11 cellular contexts compared by ENCODE assay signal in the genomic region with DNA sequence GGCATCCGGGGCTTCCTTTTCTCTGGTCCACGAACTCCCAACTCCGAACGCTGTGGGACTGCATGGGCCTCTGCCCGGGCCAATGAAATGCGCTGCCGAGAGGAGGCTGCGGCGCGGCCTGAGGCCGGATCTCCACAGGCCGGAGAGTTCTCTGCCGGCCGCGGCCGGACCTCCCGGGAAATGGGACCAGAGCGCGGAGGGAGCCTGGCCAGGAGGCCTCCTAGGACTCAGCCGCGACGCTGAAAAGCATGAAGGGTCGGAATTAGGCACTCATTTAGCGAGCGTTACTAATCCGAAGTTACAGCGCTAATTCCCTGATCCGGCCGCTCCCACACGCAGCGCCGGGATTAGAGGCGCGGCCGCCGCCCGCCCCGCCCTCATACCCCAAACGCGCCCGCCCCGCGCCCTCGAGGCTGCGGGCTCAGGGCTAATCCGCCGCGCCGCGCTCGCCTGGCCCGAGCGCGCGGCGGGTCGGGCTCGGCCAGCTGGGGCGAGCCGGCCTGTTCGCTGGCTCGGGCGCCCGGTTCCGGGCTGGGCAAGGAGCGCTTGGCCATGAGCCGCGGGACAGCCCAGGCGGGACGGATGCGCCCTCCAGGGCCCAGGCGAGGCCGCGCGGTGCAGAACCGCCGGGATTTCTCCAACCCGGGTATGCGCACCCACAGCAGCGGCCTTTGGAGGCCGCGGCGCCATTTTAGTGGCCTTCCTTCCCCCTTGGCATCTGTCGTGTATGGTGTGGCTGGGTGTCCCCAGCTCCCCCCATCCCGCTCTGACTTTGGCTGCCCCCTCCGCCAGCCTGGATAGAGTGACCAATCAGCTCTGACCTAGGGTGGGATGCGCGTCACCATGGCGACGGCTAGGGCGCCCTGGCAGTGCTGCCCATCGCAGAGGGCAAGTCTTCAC. TPM values are rescaled to one million over a fixed set of nuclear protein-coding genes. Genes with fewer than 3 reads are reported as not detected.
DNase-seq lines count a peak whose midpoint lies in the region; ATAC-seq and TF ChIP-seq lines count a peak whose summit lies in the region.
"Had no signal": no experiment of that assay in that cellular context is flagged by ENCODE, and none has a peak within 500 bp of the region (broad histone marks: within the 10 kb centered on the region; RNA-seq: fewer than 3 reads in every experiment).

No MANE protein-coding gene starts in this region.

- H3K4me3 ChIP-seq in NT2/D1 (ENCODE audit: insufficient read length, low read depth) (peak overlapping the region; percentile 33), mesodermal cell (ENCODE audit: extremely low read depth, insufficient read depth, low read length, poor library complexity, severe bottlenecking) (peak overlapping the region; percentile 6), upper lobe of right lung (no peak overlapping the region), ovary (no peak overlapping the region)

- no peaks in the 10 kb centered on the region for H3K36me3 ChIP-seq in NT2/D1 (ENCODE audit: insufficient read depth, insufficient read length, low read length)
- no peaks in the 10 kb centered on the region for H3K36me3 ChIP-seq in mesodermal cell (ENCODE audit: control insufficient read depth, insufficient read depth, low read length)
- no peaks in the 10 kb centered on the region for H3K36me3 ChIP-seq in upper lobe of right lung
- no peaks in the 10 kb centered on the region for H3K36me3 ChIP-seq in ovary

- intact Hi-C loops in upper lobe of right lung (cut with DNase I) (no loop called here), ovary (cut with DNase I) (loop anchor here in 1 of 4 donors (5.0 kb wide), 1 partner anchor 46 kb away; no protein-coding TSS in a partner anchor)

- H3K27me3 ChIP-seq in NT2/D1 (ENCODE audit: insufficient read depth, insufficient read length) (peaks cover 99% of the 10 kb centered on the region), upper lobe of right lung (peaks cover 98% of the 10 kb centered on the region), ovary (no peaks in the 10 kb centered on the region)

- peaks cover 7% of the 10 kb centered on the region for H3K4me1 ChIP-seq in NT2/D1 (ENCODE audit: insufficient read depth, insufficient read length)
- H3K4me1 ChIP-seq in mesodermal cell (ENCODE audit: control insufficient read depth, insufficient read depth, low read length, poor library complexity, severe bottlenecking) = no peaks in the 10 kb centered on the region
- peaks cover 17% of the 10 kb centered on the region for H3K4me1 ChIP-seq in upper lobe of right lung
- no peaks in the 10 kb centered on the region for H3K4me1 ChIP-seq in ovary (ENCODE audit: insufficient read depth)

- H3K9me3 ChIP-seq in NT2/D1 (ENCODE audit: insufficient read depth, low read length) = no peaks in the 10 kb centered on the region; the same call in 1 of the 2 replicates
- H3K9me3 ChIP-seq in mesodermal cell (ENCODE audit: control insufficient read depth, low read length) = no peaks in the 10 kb centered on the region
- H3K9me3 ChIP-seq in upper lobe of right lung = no peaks in the 10 kb centered on the region
- H3K9me3 ChIP-seq in ovary = no peaks in the 10 kb centered on the region

- DNase-seq in NT2/D1 (ENCODE audit: low read depth, low spot score) = no peak
- no peak for DNase-seq in upper lobe of right lung
- no peak for DNase-seq in activated gamma-delta T cell (lab: John Stamatoyannopoulos, UW)
- no peak for DNase-seq in ovary
- no peak for DNase-seq in DMS79 treated with DMSO at 0.1 percent for 48 hours (lab: John Stamatoyannopoulos, UW)
- DNase-seq: activated T-cell treated with anti-CD3 and anti-CD28 coated beads, Interleukin-2, amount 50 U/mL, for 1 hour; NCI-H510A; stimulated activated CD4-positive, alpha-beta T cell treated with anti-CD3 and anti-CD28 coated beads, Interleukin-12 subunit alpha, Interleukin-12 subunit beta, amount 100 ng/mL, for 4 hours; stimulated activated naive CD4-positive, alpha-beta T cell treated with Interleukin-2 at 50 U/mL for 16 hours had no signal

- no peak for TF ChIP-seq CTCF in upper lobe of right lung (IDR thresholded peaks at IDR 0.05)
- TF ChIP-seq CTCF in ovary (IDR thresholded peaks at IDR 0.05) = no peak

- no peak for TF ChIP-seq POLR2A in ovary (IDR thresholded peaks at IDR 0.05)

- 1% methylated on average over 71 to 83 of the region's 92 CpGs for WGBS in mesodermal cell (ENCODE audit: insufficient coverage in 2 of 2), 2 experiments
- WGBS in ovary, 3 donors = 1% methylated on average over 45 to 92 of the region's 92 CpGs

- no peak overlapping the region for H3K27ac ChIP-seq in mesodermal cell (ENCODE audit: low read depth, low read length, severe bottlenecking)
- H3K27ac ChIP-seq in upper lobe of right lung = no peak overlapping the region
- H3K27ac ChIP-seq in ovary = no peak overlapping the region

- peak; percentile 63 for ATAC-seq in esophagus mucosa
- peak; percentile 40 for ATAC-seq in upper lobe of right lung

- H3K9ac ChIP-seq in NT2/D1 (ENCODE audit: insufficient read length, low read depth) = peak overlapping the region; percentile 68

- no peak for TF ChIP-seq EP300 in ovary (IDR thresholded peaks at IDR 0.05)

RNA-seq across cellular contexts. Expression of a gene that starts 36.8 kb away (rescaled TPM):
- total RNA-seq in esophagus mucosa = 34.6 TPM
- polyA plus RNA-seq in mesodermal cell (2013, experiment 1 of 2) = 49.3 TPM
- 40.9 TPM for polyA plus RNA-seq in mesodermal cell (2013, experiment 2 of 2)
- total RNA-seq in upper lobe of right lung = 56.6 TPM
- total RNA-seq in ovary = 10 to 100 TPM; 33.0 to 52.0 (median 43.0) TPM
- polyA plus RNA-seq in ovary = 10 to 100 TPM; 19.8 to 25.0 TPM

Comparison
In these comparisons a context has a peak if more than half of its experiments do, and no peak if none do; other contexts are left out.
1. H3K4me3 ChIP-seq: peak in NT2/D1 (single experiment) and mesodermal cell (single experiment); none in upper lobe of right lung (single experiment) and ovary (single experiment).